ENCODE assay signal across 37 cellular contexts in genomic region chr14:42510071-42510470, GRCh38.
"Had no signal": no experiment of that assay in that cellular context is flagged by ENCODE, and none has a peak within 500 bp of the region (broad histone marks: within the 10 kb centered on the region; RNA-seq: fewer than 3 reads in every experiment).

No MANE protein-coding gene starts in this region.

- FAIRE-seq: bronchial epithelial cell, TTC549 had no signal

- H3K4me3 Mint-ChIP-seq: activated B cell treated with CpG ODN at 0.5 μM for 24 hours; activated CD4-positive, alpha-beta memory T cell treated with anti-CD3 and anti-CD28 coated beads, Interleukin-2, amount 10 ng/mL, durations not matched to agents 7 days and 5 days; activated CD4-positive, alpha-beta T cell treated with anti-CD3 and anti-CD28 coated beads, Interleukin-2, amount 10 ng/mL, durations not matched to agents 24 days and 14 days; activated CD8-positive, alpha-beta memory T cell treated with anti-CD3 and anti-CD28 coated beads, Interleukin-2, amount 10 ng/mL, durations not matched to agents 7 days and 5 days; activated CD8-positive, alpha-beta T cell treated with anti-CD3 and anti-CD28 coated beads, Interleukin-2, amount 10 ng/mL, durations not matched to agents 7 days and 5 days; activated naive CD4-positive, alpha-beta T cell treated with anti-CD3 and anti-CD28 coated beads, Interleukin-2, amount 10 ng/mL, durations not matched to agents 7 days and 5 days; activated naive CD4-positive, alpha-beta T cell treated with anti-CD3 and anti-CD28 coated beads, Interleukin-2, amount 50 U/mL, for 24 hours; activated naive CD8-positive, alpha-beta T cell; activated naive CD8-positive, alpha-beta T cell treated with anti-CD3 and anti-CD28 coated beads, Interleukin-2, amount 10 ng/mL, durations not matched to agents 7 days and 5 days; activated naive CD8-positive, alpha-beta T cell treated with anti-CD3 and anti-CD28 coated beads, Interleukin-2, amount 50 U/mL, for 24 hours; activated T-cell treated with anti-CD3 and anti-CD28 coated beads, Interleukin-2, amount 50 U/mL, for 24 hours; brain; central memory CD8-positive, alpha-beta T cell; T-helper 1 cell treated with Interleukin-12 subunit alpha and Interleukin-12 subunit beta and Interleukin-4 antibody, amounts not matched to agents 30 μg/mL and 1 μg/mL, for 36 hours; T-helper 2 cell treated with Interferon-gamma antibody and Interleukin-4, amounts not matched to agents 5 μg/mL and 100 μg/mL, for 36 hours had no signal

- H3K36me3 Mint-ChIP-seq: activated CD8-positive, alpha-beta memory T cell treated with anti-CD3 and anti-CD28 coated beads, Interleukin-2, amount 10 ng/mL, durations not matched to agents 7 days and 5 days; activated naive CD4-positive, alpha-beta T cell treated with anti-CD3 and anti-CD28 coated beads, Interleukin-2, amount 10 ng/mL, durations not matched to agents 7 days and 5 days; activated naive CD4-positive, alpha-beta T cell treated with anti-CD3 and anti-CD28 coated beads, Interleukin-2, amount 50 U/mL, for 24 hours; activated naive CD8-positive, alpha-beta T cell; activated naive CD8-positive, alpha-beta T cell treated with anti-CD3 and anti-CD28 coated beads, Interleukin-2, amount 10 ng/mL, durations not matched to agents 7 days and 5 days; brain had no signal

- H3K27ac ChIP-seq: ascending aorta, cardiac muscle cell, VCaP had no signal

- DNase-seq: activated B cell treated with CpG ODN at 0.5 μM for 24 hours; activated CD4-positive, alpha-beta memory T cell treated with anti-CD3 and anti-CD28 coated beads, Interleukin-2, amount 10 ng/mL, durations not matched to agents 7 days and 5 days; activated CD4-positive, alpha-beta T cell treated with anti-CD3 and anti-CD28 coated beads for 4 hours; activated CD4-positive, alpha-beta T cell treated with anti-CD3 and anti-CD28 coated beads, Interleukin-2, amount 10 ng/mL, durations not matched to agents 24 days and 14 days; activated CD4-positive, alpha-beta T cell treated with anti-CD3 and anti-CD28 coated beads, Interleukin-2, amount 50 U/mL, for 48 hours; activated CD4-positive, CD25-positive, alpha-beta regulatory T cell treated with anti-CD3 and anti-CD28 coated beads, Interleukin-2, amount 50 U/mL, for 72 hours; activated CD8-positive, alpha-beta memory T cell treated with anti-CD3 and anti-CD28 coated beads for 24 hours; activated CD8-positive, alpha-beta memory T cell treated with anti-CD3 and anti-CD28 coated beads, Interleukin-2, amount 10 ng/mL, durations not matched to agents 7 days and 5 days; activated CD8-positive, alpha-beta memory T cell treated with anti-CD3 and anti-CD28 coated beads, Interleukin-2, amount 50 U/mL, for 48 hours; activated CD8-positive, alpha-beta T cell treated with anti-CD3 and anti-CD28 coated beads, Interleukin-2, amount 10 ng/mL, durations not matched to agents 7 days and 5 days; activated effector memory CD4-positive, alpha-beta T cell treated with Interleukin-2 at 50 U/mL for 16 hours; activated gamma-delta T cell; activated naive CD4-positive, alpha-beta T cell treated with anti-CD3 and anti-CD28 coated beads, Interleukin-2, amount 10 ng/mL, durations not matched to agents 7 days and 5 days; activated naive CD4-positive, alpha-beta T cell treated with Interleukin-2 at 50 U/mL for 16 hours; activated naive CD8-positive, alpha-beta T cell treated with anti-CD3 and anti-CD28 coated beads, Interleukin-2, amount 10 ng/mL, durations not matched to agents 7 days and 5 days; activated naive CD8-positive, alpha-beta T cell treated with anti-CD3 and anti-CD28 coated beads, Interleukin-2, amount 50 U/mL, for 24 hours; activated T-cell treated with anti-CD3 and anti-CD28 coated beads, Interleukin-2, amount 50 U/mL, for 24 hours; activated T-cell treated with anti-CD3 and anti-CD28 coated beads, Interleukin-2, amount 50 U/mL, for 48 hours; amygdala; anterior cingulate cortex; caudate nucleus; cerebellar nuclear complex; T-helper 1 cell; T-helper 2 cell; T-helper 9 cell had no signal

- H3K4me3 ChIP-seq: ascending aorta, cardiac muscle cell had no signal

- ATAC-seq: activated CD8-positive, alpha-beta memory T cell treated with anti-CD3 and anti-CD28 coated beads, Interleukin-2, amount 10 ng/mL, durations not matched to agents 7 days and 5 days; activated CD8-positive, alpha-beta T cell treated with anti-CD3 and anti-CD28 coated beads, Interleukin-2, amount 10 ng/mL, durations not matched to agents 7 days and 5 days; activated naive CD8-positive, alpha-beta T cell treated with anti-CD3 and anti-CD28 coated beads, Interleukin-2, amount 50 U/mL, for 24 hours had no signal

- H3K4me1 ChIP-seq: ascending aorta had no signal

- H3K27me3 ChIP-seq: ascending aorta, cardiac muscle cell had no signal

- H3K27me3 Mint-ChIP-seq: activated B cell treated with CpG ODN at 0.5 μM for 24 hours; activated CD4-positive, alpha-beta memory T cell treated with anti-CD3 and anti-CD28 coated beads, Interleukin-2, amount 10 ng/mL, durations not matched to agents 7 days and 5 days; activated CD4-positive, alpha-beta T cell treated with anti-CD3 and anti-CD28 coated beads, Interleukin-2, amount 10 ng/mL, durations not matched to agents 24 days and 14 days; activated CD8-positive, alpha-beta memory T cell treated with anti-CD3 and anti-CD28 coated beads, Interleukin-2, amount 10 ng/mL, durations not matched to agents 7 days and 5 days; activated naive CD4-positive, alpha-beta T cell treated with anti-CD3 and anti-CD28 coated beads, Interleukin-2, amount 10 ng/mL, durations not matched to agents 7 days and 5 days; activated naive CD4-positive, alpha-beta T cell treated with anti-CD3 and anti-CD28 coated beads, Interleukin-2, amount 50 U/mL, for 24 hours; activated naive CD8-positive, alpha-beta T cell; activated naive CD8-positive, alpha-beta T cell treated with anti-CD3 and anti-CD28 coated beads, Interleukin-2, amount 10 ng/mL, durations not matched to agents 7 days and 5 days; activated naive CD8-positive, alpha-beta T cell treated with anti-CD3 and anti-CD28 coated beads, Interleukin-2, amount 50 U/mL, for 24 hours; activated T-cell treated with anti-CD3 and anti-CD28 coated beads, Interleukin-2, amount 50 U/mL, for 24 hours; brain; central memory CD8-positive, alpha-beta T cell had no signal

- H3K9me3 ChIP-seq: ascending aorta had no signal

- H3K9me3 Mint-ChIP-seq: activated B cell treated with CpG ODN at 0.5 μM for 24 hours had no signal

- H3K4me1 Mint-ChIP-seq: activated CD4-positive, alpha-beta memory T cell treated with anti-CD3 and anti-CD28 coated beads, Interleukin-2, amount 10 ng/mL, durations not matched to agents 7 days and 5 days; activated CD4-positive, alpha-beta T cell treated with anti-CD3 and anti-CD28 coated beads, Interleukin-2, amount 10 ng/mL, durations not matched to agents 24 days and 14 days; activated CD8-positive, alpha-beta memory T cell treated with anti-CD3 and anti-CD28 coated beads, Interleukin-2, amount 10 ng/mL, durations not matched to agents 7 days and 5 days; activated naive CD4-positive, alpha-beta T cell treated with anti-CD3 and anti-CD28 coated beads, Interleukin-2, amount 10 ng/mL, durations not matched to agents 7 days and 5 days; activated naive CD4-positive, alpha-beta T cell treated with anti-CD3 and anti-CD28 coated beads, Interleukin-2, amount 50 U/mL, for 24 hours; activated naive CD8-positive, alpha-beta T cell treated with anti-CD3 and anti-CD28 coated beads, Interleukin-2, amount 10 ng/mL, durations not matched to agents 7 days and 5 days; activated naive CD8-positive, alpha-beta T cell treated with anti-CD3 and anti-CD28 coated beads, Interleukin-2, amount 50 U/mL, for 24 hours; brain; central memory CD8-positive, alpha-beta T cell had no signal

- H3K27ac Mint-ChIP-seq: activated B cell treated with CpG ODN at 0.5 μM for 24 hours; activated CD4-positive, alpha-beta memory T cell treated with anti-CD3 and anti-CD28 coated beads, Interleukin-2, amount 10 ng/mL, durations not matched to agents 7 days and 5 days; activated CD4-positive, alpha-beta T cell treated with anti-CD3 and anti-CD28 coated beads, Interleukin-2, amount 10 ng/mL, durations not matched to agents 24 days and 14 days; activated CD8-positive, alpha-beta memory T cell treated with anti-CD3 and anti-CD28 coated beads, Interleukin-2, amount 10 ng/mL, durations not matched to agents 7 days and 5 days; activated CD8-positive, alpha-beta T cell treated with anti-CD3 and anti-CD28 coated beads, Interleukin-2, amount 10 ng/mL, durations not matched to agents 7 days and 5 days; activated naive CD4-positive, alpha-beta T cell treated with anti-CD3 and anti-CD28 coated beads, Interleukin-2, amount 10 ng/mL, durations not matched to agents 7 days and 5 days; activated naive CD4-positive, alpha-beta T cell treated with anti-CD3 and anti-CD28 coated beads, Interleukin-2, amount 50 U/mL, for 24 hours; activated naive CD8-positive, alpha-beta T cell; activated naive CD8-positive, alpha-beta T cell treated with anti-CD3 and anti-CD28 coated beads, Interleukin-2, amount 10 ng/mL, durations not matched to agents 7 days and 5 days; activated naive CD8-positive, alpha-beta T cell treated with anti-CD3 and anti-CD28 coated beads, Interleukin-2, amount 50 U/mL, for 24 hours; activated T-cell treated with anti-CD3 and anti-CD28 coated beads, Interleukin-2, amount 50 U/mL, for 24 hours; activated T-helper 2 cell treated with anti-CD3 and anti-CD28 coated beads, Interferon-gamma antibody, Interleukin-2, Interleukin-4, amounts not matched to agents 10 μg/mL and 5 μg/mL and 100 μg/mL, durations not matched to agents 14 hours and 24 hours and 36 hours; brain; T-helper 1 cell treated with Interleukin-12 subunit alpha and Interleukin-12 subunit beta and Interleukin-4 antibody, amounts not matched to agents 30 μg/mL and 1 μg/mL, for 36 hours; T-helper 2 cell treated with Interferon-gamma antibody and Interleukin-4, amounts not matched to agents 5 μg/mL and 100 μg/mL, for 36 hours had no signal

- H3K36me3 ChIP-seq: ascending aorta, cardiac muscle cell had no signal
